Comparison of ENCODE assay signal across 1 cellular context in the genomic region with DNA sequence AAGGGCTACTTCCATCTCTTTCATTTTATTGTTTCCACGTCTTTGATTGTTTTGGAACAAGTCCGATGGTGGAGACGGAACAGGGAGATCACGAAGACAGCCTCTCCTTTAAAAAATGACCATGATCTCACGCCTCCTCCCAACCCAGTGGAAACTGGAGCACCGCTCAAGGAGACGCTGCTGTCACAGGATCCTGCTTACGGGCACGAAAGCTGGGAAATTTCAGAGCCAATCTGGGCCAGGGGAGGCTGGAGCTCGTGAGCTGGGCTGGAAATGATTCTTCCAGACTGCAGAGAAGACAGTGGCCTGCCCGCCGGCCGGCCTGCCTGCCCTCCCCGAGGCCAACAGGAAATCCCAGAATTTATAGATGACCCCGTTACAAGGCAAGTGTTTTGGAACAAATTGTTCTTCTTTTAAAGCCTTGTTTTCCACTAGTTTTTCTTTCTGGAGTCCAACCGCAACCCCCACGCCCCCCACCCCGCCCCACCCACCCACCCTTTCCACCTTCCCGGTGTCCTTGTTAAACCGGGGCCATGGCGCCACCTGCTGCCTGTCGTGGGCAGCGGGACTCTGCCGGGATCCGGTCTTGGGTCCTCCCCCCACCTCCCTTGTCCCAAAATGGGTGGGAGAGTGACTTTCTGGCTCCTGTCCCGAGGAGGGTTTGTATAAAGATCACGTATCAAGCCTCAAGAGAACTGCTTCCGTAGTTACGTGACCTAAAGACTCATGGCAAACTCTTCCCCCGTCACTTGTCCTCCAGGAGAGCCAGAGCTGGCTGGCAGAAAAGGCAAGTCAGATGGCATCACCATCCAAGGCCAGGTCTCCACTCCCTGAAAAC.
TF ChIP-seq lines count a peak whose summit lies in the region.

No MANE protein-coding gene starts in this region.

TF ChIP-seq in A549, 52 proteins besides CTCF, POLR2A, EP300 and RAD21 (continued from another document):
- TF ChIP-seq CBX8 (IDR thresholded peaks at IDR 0.05) = no peak
- TF ChIP-seq POLR2AphosphoS2 (conservative IDR thresholded peaks at IDR 0.05; ENCODE audit: low read length) = no peak
TF ChIP-seq in A549: peak in this region for 3.
